Comparison of ENCODE assay signal across 1 cellular context in genomic region chr3:57694146-57694545, GRCh38.
TF ChIP-seq lines count a peak whose summit lies in the region.

No MANE protein-coding gene starts in this region.

TF ChIP-seq in WTC11, 78 proteins besides CTCF, POLR2A, EP300 and RAD21 (continued from another document):
- no peak for TF ChIP-seq ZNF532 (CRISPR knock-in tag; IDR thresholded peaks at IDR 0.05; ENCODE audit: borderline replicate concordance)
